ENCODE assay signal across 35 cellular contexts in genomic region chr7:96695581-96695980, GRCh38.
"Had no signal": no experiment of that assay in that cellular context is flagged by ENCODE, and none has a peak within 500 bp of the region (broad histone marks: within the 10 kb centered on the region; RNA-seq: fewer than 3 reads in every experiment).

No MANE protein-coding gene starts in this region.

- H3K9me3 Mint-ChIP-seq: activated B cell treated with CpG ODN at 0.5 μM for 24 hours; activated CD4-positive, alpha-beta memory T cell treated with anti-CD3 and anti-CD28 coated beads for 36 hours; activated CD4-positive, alpha-beta T cell treated with anti-CD3 and anti-CD28 coated beads, Interleukin-2, amount 10 ng/mL, durations not matched to agents 24 days and 14 days; activated CD8-positive, alpha-beta T cell treated with anti-CD3 and anti-CD28 coated beads for 36 hours; activated naive CD4-positive, alpha-beta T cell treated with anti-CD3 and anti-CD28 coated beads for 36 hours; activated naive CD4-positive, alpha-beta T cell treated with anti-CD3 and anti-CD28 coated beads, Interleukin-2, amount 50 U/mL, for 72 hours; activated naive CD8-positive, alpha-beta T cell treated with anti-CD3 and anti-CD28 coated beads for 36 hours; activated T-cell treated with anti-CD3 and anti-CD28 coated beads, Interleukin-2, amount 50 U/mL, for 4 hours; activated T-cell treated with anti-CD3 and anti-CD28 coated beads, Interleukin-2, amount 50 U/mL, for 72 hours; activated T-helper 1 cell treated with anti-CD3 and anti-CD28 coated beads, Interleukin-12 subunit alpha, Interleukin-12 subunit beta, Interleukin-2, Interleukin-4 antibody, amounts not matched to agents 30 ng/mL and 10 ng/mL and 1 ng/mL, durations not matched to agents 14 hours and 24 hours and 36 hours; activated T-helper 17 cell treated with anti-CD3 and anti-CD28 coated beads, Interleukin-2, amount 50 U/mL, for 72 hours; T-helper 1 cell treated with Interleukin-12 subunit alpha and Interleukin-12 subunit beta and Interleukin-4 antibody, amounts not matched to agents 30 μg/mL and 1 μg/mL, for 36 hours; T-helper 2 cell treated with Interferon-gamma antibody and Interleukin-4, amounts not matched to agents 5 μg/mL and 100 μg/mL, for 36 hours had no signal

- ATAC-seq: activated CD8-positive, alpha-beta T cell treated with anti-CD3 and anti-CD28 coated beads for 36 hours; activated naive CD4-positive, alpha-beta T cell treated with anti-CD3 and anti-CD28 coated beads, Interleukin-2, amount 50 U/mL, for 72 hours; activated T-cell treated with anti-CD3 and anti-CD28 coated beads, Interleukin-2, amount 50 U/mL, for 4 hours; activated T-cell treated with anti-CD3 and anti-CD28 coated beads, Interleukin-2, amount 50 U/mL, for 72 hours; activated T-helper 17 cell treated with anti-CD3 and anti-CD28 coated beads, Interleukin-2, amount 50 U/mL, for 72 hours; body of pancreas had no signal

- H3K27me3 Mint-ChIP-seq: activated B cell treated with CpG ODN at 0.5 μM for 24 hours; activated CD4-positive, alpha-beta memory T cell treated with anti-CD3 and anti-CD28 coated beads for 36 hours; activated CD4-positive, alpha-beta T cell treated with anti-CD3 and anti-CD28 coated beads, Interleukin-2, amount 10 ng/mL, durations not matched to agents 24 days and 14 days; activated CD8-positive, alpha-beta T cell treated with anti-CD3 and anti-CD28 coated beads for 36 hours; activated naive CD8-positive, alpha-beta T cell treated with anti-CD3 and anti-CD28 coated beads for 36 hours; activated T-helper 17 cell treated with anti-CD3 and anti-CD28 coated beads, Interleukin-2, amount 50 U/mL, for 72 hours had no signal

- H3K36me3 ChIP-seq: adrenal gland, brain microvascular endothelial cell, breast epithelium had no signal

- H3K27me3 ChIP-seq: adrenal gland, body of pancreas, brain microvascular endothelial cell, breast epithelium had no signal

- H3K4me3 Mint-ChIP-seq: activated B cell treated with CpG ODN at 0.5 μM for 24 hours; activated CD4-positive, alpha-beta memory T cell treated with anti-CD3 and anti-CD28 coated beads for 36 hours; activated CD4-positive, alpha-beta T cell treated with anti-CD3 and anti-CD28 coated beads, Interleukin-2, amount 10 ng/mL, durations not matched to agents 24 days and 14 days; activated CD8-positive, alpha-beta T cell treated with anti-CD3 and anti-CD28 coated beads for 36 hours; activated naive CD4-positive, alpha-beta T cell treated with anti-CD3 and anti-CD28 coated beads for 36 hours; activated naive CD8-positive, alpha-beta T cell treated with anti-CD3 and anti-CD28 coated beads for 36 hours; activated T-cell treated with anti-CD3 and anti-CD28 coated beads, Interleukin-2, amount 50 U/mL, for 4 hours; activated T-cell treated with anti-CD3 and anti-CD28 coated beads, Interleukin-2, amount 50 U/mL, for 72 hours; activated T-helper 1 cell treated with anti-CD3 and anti-CD28 coated beads, Interleukin-12 subunit alpha, Interleukin-12 subunit beta, Interleukin-2, Interleukin-4 antibody, amounts not matched to agents 30 ng/mL and 10 ng/mL and 1 ng/mL, durations not matched to agents 14 hours and 24 hours and 36 hours; activated T-helper 17 cell treated with anti-CD3 and anti-CD28 coated beads, Interleukin-2, amount 50 U/mL, for 72 hours; T-helper 1 cell treated with Interleukin-12 subunit alpha and Interleukin-12 subunit beta and Interleukin-4 antibody, amounts not matched to agents 30 μg/mL and 1 μg/mL, for 36 hours; T-helper 2 cell treated with Interferon-gamma antibody and Interleukin-4, amounts not matched to agents 5 μg/mL and 100 μg/mL, for 36 hours had no signal

- H3K4me3 ChIP-seq: adrenal gland, body of pancreas, breast epithelium had no signal

- H3K27ac Mint-ChIP-seq: activated B cell treated with CpG ODN at 0.5 μM for 24 hours; activated CD4-positive, alpha-beta memory T cell treated with anti-CD3 and anti-CD28 coated beads for 36 hours; activated CD4-positive, alpha-beta T cell treated with anti-CD3 and anti-CD28 coated beads, Interleukin-2, amount 10 ng/mL, durations not matched to agents 24 days and 14 days; activated CD8-positive, alpha-beta T cell treated with anti-CD3 and anti-CD28 coated beads for 36 hours; activated naive CD4-positive, alpha-beta T cell treated with anti-CD3 and anti-CD28 coated beads for 36 hours; activated naive CD4-positive, alpha-beta T cell treated with anti-CD3 and anti-CD28 coated beads, Interleukin-2, amount 50 U/mL, for 72 hours; activated naive CD8-positive, alpha-beta T cell treated with anti-CD3 and anti-CD28 coated beads for 36 hours; activated T-cell treated with anti-CD3 and anti-CD28 coated beads, Interleukin-2, amount 50 U/mL, for 72 hours; activated T-helper 1 cell treated with anti-CD3 and anti-CD28 coated beads, Interleukin-12 subunit alpha, Interleukin-12 subunit beta, Interleukin-2, Interleukin-4 antibody, amounts not matched to agents 30 ng/mL and 10 ng/mL and 1 ng/mL, durations not matched to agents 14 hours and 24 hours and 36 hours; activated T-helper 17 cell treated with anti-CD3 and anti-CD28 coated beads, Interleukin-2, amount 50 U/mL, for 72 hours; T-helper 1 cell treated with Interleukin-12 subunit alpha and Interleukin-12 subunit beta and Interleukin-4 antibody, amounts not matched to agents 30 μg/mL and 1 μg/mL, for 36 hours; T-helper 2 cell treated with Interferon-gamma antibody and Interleukin-4, amounts not matched to agents 5 μg/mL and 100 μg/mL, for 36 hours had no signal

- H3K9me3 ChIP-seq: adrenal gland, body of pancreas, breast epithelium had no signal

- H3K27ac ChIP-seq: adrenal gland, body of pancreas, brain microvascular endothelial cell, breast epithelium, VCaP had no signal

- DNase-seq: activated B cell treated with CpG ODN at 0.5 μM for 24 hours; activated CD4-positive, alpha-beta memory T cell treated with anti-CD3 and anti-CD28 coated beads for 36 hours; activated CD4-positive, alpha-beta T cell treated with anti-CD3 and anti-CD28 coated beads for 4 hours; activated CD4-positive, alpha-beta T cell treated with anti-CD3 and anti-CD28 coated beads, Interleukin-2, amount 10 ng/mL, durations not matched to agents 24 days and 14 days; activated CD4-positive, alpha-beta T cell treated with anti-CD3 and anti-CD28 coated beads, Interleukin-2, amount 50 U/mL, for 1 hour; activated CD4-positive, alpha-beta T cell treated with anti-CD3 and anti-CD28 coated beads, Interleukin-2, amount 50 U/mL, for 4 hours; activated CD4-positive, CD25-positive, alpha-beta regulatory T cell treated with anti-CD3 and anti-CD28 coated beads, Interleukin-2, amount 50 U/mL, for 72 hours; activated CD8-positive, alpha-beta memory T cell treated with anti-CD3 and anti-CD28 coated beads, Interleukin-2, amount 50 U/mL, for 4 hours; activated CD8-positive, alpha-beta T cell treated with anti-CD3 and anti-CD28 coated beads for 36 hours; activated effector memory CD4-positive, alpha-beta T cell treated with anti-CD3 and anti-CD28 coated beads, Interleukin-2, amount 50 U/mL, for 16 hours; activated gamma-delta T cell treated with Interleukin-2 at 50 U/mL for 16 hours; activated naive CD4-positive, alpha-beta T cell; activated naive CD4-positive, alpha-beta T cell treated with anti-CD3 and anti-CD28 coated beads for 36 hours; activated naive CD4-positive, alpha-beta T cell treated with anti-CD3 and anti-CD28 coated beads, Interleukin-2, amount 50 U/mL, for 16 hours; activated naive CD8-positive, alpha-beta T cell treated with anti-CD3 and anti-CD28 coated beads for 36 hours; activated T-cell treated with anti-CD3 and anti-CD28 coated beads for 4 hours; activated T-cell treated with anti-CD3 and anti-CD28 coated beads, Interleukin-2, amount 50 U/mL, for 1 hour; activated T-cell treated with anti-CD3 and anti-CD28 coated beads, Interleukin-2, amount 50 U/mL, for 4 hours; activated T-cell treated with anti-CD3 and anti-CD28 coated beads, Interleukin-2, amount 50 U/mL, for 72 hours; adrenal gland; amniotic stem cell; aorta; body of pancreas; brain microvascular endothelial cell; central memory CD4-positive, alpha-beta T cell; T-helper 1 cell; T-helper 2 cell; T-helper 9 cell had no signal
